ENCODE assay signal across 15 cellular contexts in the genomic region with DNA sequence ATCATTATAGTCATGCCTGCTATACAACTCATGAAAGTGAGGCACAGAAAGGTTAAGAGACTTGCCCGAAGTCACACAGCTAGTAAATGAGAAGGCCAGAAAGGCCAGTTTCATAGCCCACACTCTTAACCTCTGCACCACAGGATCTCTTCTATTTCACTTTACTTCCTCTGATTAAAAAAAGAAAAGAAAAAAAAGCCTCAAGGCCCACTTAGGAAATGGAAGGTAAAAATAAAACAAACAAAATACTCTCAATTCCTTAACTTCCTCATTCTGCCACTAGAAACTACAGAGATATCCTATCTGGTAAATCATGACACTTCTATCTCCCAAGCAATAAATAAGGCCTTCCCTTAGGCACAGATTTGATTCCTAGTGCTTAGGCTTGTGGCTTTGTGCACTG. TPM values are rescaled to one million over a fixed set of nuclear protein-coding genes. Genes with fewer than 3 reads are reported as not detected.
DNase-seq lines count a peak whose midpoint lies in the region; ATAC-seq and TF ChIP-seq lines count a peak whose summit lies in the region.
"Had no signal": no experiment of that assay in that cellular context is flagged by ENCODE, and none has a peak within 500 bp of the region (broad histone marks: within the 10 kb centered on the region; RNA-seq: fewer than 3 reads in every experiment).

No MANE protein-coding gene starts in this region.

- H3K4me2 ChIP-seq in SU-DHL-6 (ENCODE audit: low read depth, low read length, poor library complexity, severe bottlenecking) = peak overlapping the region; percentile 6
- H3K4me2 ChIP-seq in osteoblast (ENCODE audit: insufficient read depth, low read length) = no peak overlapping the region

- no peaks in the 10 kb centered on the region for H3K9me3 ChIP-seq in SU-DHL-6 (ENCODE audit: insufficient read depth, low read length)
- H3K9me3 ChIP-seq in osteoblast (ENCODE audit: low read depth, low read length) = no peaks in the 10 kb centered on the region

- TF ChIP-seq CTCF in SU-DHL-6 (IDR thresholded peaks at IDR 0.05; ENCODE audit: insufficient read depth, low read length, poor library complexity, severe bottlenecking) = no peak
- TF ChIP-seq CTCF in osteoblast (IDR thresholded peaks at IDR 0.05; ENCODE audit: extremely low read depth, low read depth, low read length) = no peak
- TF ChIP-seq CTCF in brain microvascular endothelial cell (IDR thresholded peaks at IDR 0.05; ENCODE audit: low read depth, low read length, missing control alignments) = no peak

- H3K27ac ChIP-seq in SU-DHL-6 (ENCODE audit: low read depth, low read length) (no peak overlapping the region), osteoblast (ENCODE audit: low read depth, low read length) (no peak overlapping the region), brain microvascular endothelial cell (no peak overlapping the region)
- H3K27ac ChIP-seq: skin epidermis had no signal

- H3K4me1 ChIP-seq in osteoblast (ENCODE audit: insufficient read depth, low read length) = peaks cover 31% of the 10 kb centered on the region

- H3K36me3 ChIP-seq in SU-DHL-6 (ENCODE audit: low read length) (no peaks in the 10 kb centered on the region), osteoblast (ENCODE audit: insufficient read depth, low read length) (no peaks in the 10 kb centered on the region), brain microvascular endothelial cell (replicated peaks) (no peaks in the 10 kb centered on the region)

- peak; percentile 50 for DNase-seq in EH (ENCODE audit: low read depth)
- DNase-seq in KBM-7 = peak; percentile 74
- no peak for DNase-seq in osteoblast (ENCODE audit: insufficient read length, low spot score, missing footprints)
- no peak for DNase-seq in AG08395 (ENCODE audit: low spot score)
- no peak for DNase-seq in brain microvascular endothelial cell
- no peak for DNase-seq in RPMI8226
- DNase-seq: activated CD4-positive, alpha-beta T cell treated with anti-CD3 and anti-CD28 coated beads for 1 hour; activated naive CD4-positive, alpha-beta T cell treated with anti-CD3 and anti-CD28 coated beads, Interleukin-2, amount 50 U/mL, for 16 hours; DMS 273 treated with DMSO at 0.1 percent for 48 hours; effector CD8-positive, alpha-beta T cell; NCI-H2171; stimulated activated naive CD8-positive, alpha-beta T cell treated with anti-CD3 and anti-CD28 coated beads, Interleukin-15, amount 100 ng/mL, for 72 hours had no signal

- no peaks in the 10 kb centered on the region for H3K9me2 ChIP-seq in SU-DHL-6 (replicated peaks; ENCODE audit: insufficient read depth, low read length)

- H3K4me3 ChIP-seq in SU-DHL-6 (ENCODE audit: insufficient read depth, low read length, poor library complexity, severe bottlenecking) (no peak overlapping the region), osteoblast (ENCODE audit: insufficient read depth, low read length) (no peak overlapping the region), brain microvascular endothelial cell (ENCODE audit: low read depth, low read length) (no peak overlapping the region)
- H3K4me3 ChIP-seq: skin epidermis had no signal

- 0 out of 2 replicates have a peak, but pooled peaks cover 6% of the 10 kb centered on the region for H3F3A ChIP-seq in SU-DHL-6 (ENCODE audit: insufficient read depth)

- H4K20me1 ChIP-seq in SU-DHL-6 (ENCODE audit: low read depth, low read length) = no peaks in the 10 kb centered on the region
- no peaks in the 10 kb centered on the region for H4K20me1 ChIP-seq in osteoblast (ENCODE audit: insufficient read depth, low read length)

- in situ Hi-C loops in KBM-7 (cut with MboI; ENCODE audit: low pct_unique_long_range_greater_than_20kb, low sequenced_read_pairs) (no loop called here), brain microvascular endothelial cell (cut with HindIII; ENCODE audit: low pct_ligation_motif_present, low sequenced_read_pairs) (no loop called here)

- H3K27me3 ChIP-seq in SU-DHL-6 (ENCODE audit: low read length) (no peaks in the 10 kb centered on the region), osteoblast (ENCODE audit: insufficient read depth, low read length) (no peaks in the 10 kb centered on the region), brain microvascular endothelial cell (replicated peaks) (no peaks in the 10 kb centered on the region)

- no peak overlapping the region for H2AFZ ChIP-seq in SU-DHL-6 (ENCODE audit: low read depth, low read length, severe bottlenecking)
- peak overlapping the region; percentile 49 for H2AFZ ChIP-seq in osteoblast (ENCODE audit: low read length)

- no peak overlapping the region for H3K9ac ChIP-seq in SU-DHL-6 (ENCODE audit: low read length)

- ATAC-seq in GM19463 (IDR thresholded peaks at IDR 0.05; ENCODE audit: unreplicated experiment) = no peak
- ATAC-seq: stimulated activated naive CD8-positive, alpha-beta T cell treated with anti-CD3 and anti-CD28 coated beads, Interleukin-15, amount 100 ng/mL, for 72 hours had no signal

- no peaks in the 10 kb centered on the region for H3K79me2 ChIP-seq in SU-DHL-6 (ENCODE audit: insufficient read depth, low read length)
- H3K79me2 ChIP-seq in osteoblast (ENCODE audit: insufficient read depth, low read length) = no peaks in the 10 kb centered on the region

RNA-seq across cellular contexts. Expression of a gene that starts 7.6 kb away (rescaled TPM):
- 344 and 453 TPM in 2 replicates for total RNA-seq in osteoblast

Comparison
In these comparisons a context has a peak if more than half of its experiments do, and no peak if none do; other contexts are left out.
1. DNase-seq: peak in EH (single experiment) and KBM-7 (single experiment); none in osteoblast (single experiment), AG08395 (single experiment), brain microvascular endothelial cell (single experiment) and RPMI8226 (single experiment).